ENCODE assay signal across 8 cellular contexts in the genomic region with DNA sequence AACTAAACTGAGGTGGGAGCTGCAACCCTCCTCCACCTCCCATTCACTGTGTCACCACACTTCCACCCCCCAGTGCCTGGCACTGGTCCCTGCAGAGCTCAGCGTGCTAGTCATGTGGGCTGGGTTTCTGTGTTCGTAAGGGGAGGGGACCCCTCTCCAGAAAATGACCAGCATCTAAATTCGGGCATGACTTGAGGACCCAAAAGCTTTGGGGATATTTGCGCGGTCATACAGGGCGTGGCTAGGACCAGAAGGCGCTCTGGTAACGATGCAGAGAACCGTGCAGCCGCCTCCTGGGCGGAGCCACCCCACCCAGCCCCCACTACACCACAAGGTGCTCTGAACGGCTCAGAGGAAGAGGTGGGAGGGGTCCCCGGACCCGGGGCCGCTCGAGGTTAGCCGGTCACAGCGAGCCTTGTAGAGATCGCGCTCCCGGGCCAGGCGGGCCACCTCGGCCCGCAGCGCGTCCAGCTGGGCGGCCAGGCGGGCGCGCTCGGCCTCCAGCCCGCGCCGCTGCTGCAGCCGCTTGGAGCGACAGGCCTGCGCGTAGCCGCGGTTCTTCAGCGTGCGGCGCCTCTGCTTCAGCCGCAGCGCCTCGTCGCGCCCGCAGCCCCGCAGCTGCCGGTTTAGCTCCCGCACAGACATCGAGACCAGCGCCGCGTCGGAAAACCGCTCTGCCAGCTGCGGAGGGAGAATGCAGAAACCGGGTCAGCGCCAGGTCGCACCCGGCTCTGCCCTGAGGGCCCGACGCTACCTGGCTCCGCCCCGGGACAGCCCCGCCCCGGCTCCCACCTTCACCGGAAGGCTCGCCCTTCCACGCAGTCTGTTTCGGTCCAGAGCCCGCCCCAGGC. TPM values are rescaled to one million over a fixed set of nuclear protein-coding genes. Genes with fewer than 3 reads are reported as not detected.
DNase-seq lines count a peak whose midpoint lies in the region; ATAC-seq and TF ChIP-seq lines count a peak whose summit lies in the region.

No MANE protein-coding gene starts in this region.

- no peaks in the 10 kb centered on the region for H3K9me3 ChIP-seq in right lobe of liver

- H3K36me3 ChIP-seq in right lobe of liver, result no peaks in the 10 kb centered on the region

- ATAC-seq in HG02798 (IDR thresholded peaks at IDR 0.05; ENCODE audit: poor library complexity, unreplicated experiment) (peak; percentile 84), right lobe of liver (peak; percentile 87 to 92 (median 90))

- peaks cover 0 to 14% (median 5%) of the 10 kb centered on the region in 4 donors for H3K4me1 ChIP-seq in right lobe of liver

- DNase-seq in NCI-H2107 treated with DMSO at 0.1 percent for 48 hours (lab: John Stamatoyannopoulos, UW; ENCODE audit: unreplicated experiment) (peak; percentile 63), NCI-H2107 (lab: John Stamatoyannopoulos, UW) (no peak), NCI-H2081 (lab: John Stamatoyannopoulos, UW) (peak; percentile 61 to 75), choroid plexus epithelial cell (ENCODE audit: low read depth) (peak; percentile 24), right lobe of liver (peak; percentile 76 to 89 (median 80))
- DNase-seq in activated CD4-positive, alpha-beta T cell treated with anti-CD3 and anti-CD28 coated beads for 24 hours (ENCODE audit: low read depth in 2 of 2), result peak; percentile 53 to 64
- DNase-seq in stimulated activated CD4-positive, alpha-beta T cell treated with anti-CD3 and anti-CD28 coated beads, Interleukin-4, amount 100 ng/mL, for 4 hours, result peak; percentile 63 to 64

- TF ChIP-seq POLR2A in right lobe of liver (IDR thresholded peaks at IDR 0.05), result peak; percentile 72

- peak overlapping the region; percentile 51 to 69 (median 60) for H3K27ac ChIP-seq in right lobe of liver

- intact Hi-C loops in right lobe of liver (cut with DNase I), result no loop called here

- H3K27me3 ChIP-seq in right lobe of liver, result no peaks in the 10 kb centered on the region

- TF ChIP-seq CTCF in choroid plexus epithelial cell (conservative IDR thresholded peaks at IDR 0.05; ENCODE audit: low read depth, low read length) (no peak), right lobe of liver (IDR thresholded peaks at IDR 0.05) (no peak)

- 0% methylated on average over 7 of the region's 74 CpGs for WGBS in right lobe of liver (ENCODE audit: insufficient coverage, low coverage, low lambda C conversion rate, missing lambda C conversion rate)

- H3K4me3 ChIP-seq in choroid plexus epithelial cell (ENCODE audit: low read depth, low read length) (peak overlapping the region; percentile 58), right lobe of liver (peak overlapping the region; percentile 62 to 69 (median 64))

RNA-seq across cellular contexts. Expression of a gene that starts 9.8 kb away (rescaled TPM):
- under 1 TPM in 4 of 6 experiments, not detected in 2; 0.09 to 0.40 (median 0.18) TPM for total RNA-seq in right lobe of liver

RNA-seq across cellular contexts. Expression of a gene that starts 13.0 kb away (rescaled TPM):
- total RNA-seq in right lobe of liver, result 100 to 1,000 TPM; 124 to 615 (median 240) TPM

RNA-seq across cellular contexts. Expression of a gene that starts 29.3 kb away (rescaled TPM):
- 1 to 10 TPM in 1 of 6 experiments, under 1 TPM in 5; 0.18 to 1.9 (median 0.29) TPM for total RNA-seq in right lobe of liver

RNA-seq across cellular contexts. Expression of a gene that starts 33.5 kb away (rescaled TPM):
- 100 to 1,000 TPM in 3 of 6 experiments, 10 to 100 TPM in 3; 65.9 to 180 (median 103) TPM for total RNA-seq in right lobe of liver

RNA-seq across cellular contexts. Expression of a gene that starts 33.6 kb away (rescaled TPM):
- 1 to 10 TPM; 1.4 to 2.9 (median 2.1) TPM for total RNA-seq in right lobe of liver
